Comparison of ENCODE assay signal across 8 cellular contexts in the genomic region with DNA sequence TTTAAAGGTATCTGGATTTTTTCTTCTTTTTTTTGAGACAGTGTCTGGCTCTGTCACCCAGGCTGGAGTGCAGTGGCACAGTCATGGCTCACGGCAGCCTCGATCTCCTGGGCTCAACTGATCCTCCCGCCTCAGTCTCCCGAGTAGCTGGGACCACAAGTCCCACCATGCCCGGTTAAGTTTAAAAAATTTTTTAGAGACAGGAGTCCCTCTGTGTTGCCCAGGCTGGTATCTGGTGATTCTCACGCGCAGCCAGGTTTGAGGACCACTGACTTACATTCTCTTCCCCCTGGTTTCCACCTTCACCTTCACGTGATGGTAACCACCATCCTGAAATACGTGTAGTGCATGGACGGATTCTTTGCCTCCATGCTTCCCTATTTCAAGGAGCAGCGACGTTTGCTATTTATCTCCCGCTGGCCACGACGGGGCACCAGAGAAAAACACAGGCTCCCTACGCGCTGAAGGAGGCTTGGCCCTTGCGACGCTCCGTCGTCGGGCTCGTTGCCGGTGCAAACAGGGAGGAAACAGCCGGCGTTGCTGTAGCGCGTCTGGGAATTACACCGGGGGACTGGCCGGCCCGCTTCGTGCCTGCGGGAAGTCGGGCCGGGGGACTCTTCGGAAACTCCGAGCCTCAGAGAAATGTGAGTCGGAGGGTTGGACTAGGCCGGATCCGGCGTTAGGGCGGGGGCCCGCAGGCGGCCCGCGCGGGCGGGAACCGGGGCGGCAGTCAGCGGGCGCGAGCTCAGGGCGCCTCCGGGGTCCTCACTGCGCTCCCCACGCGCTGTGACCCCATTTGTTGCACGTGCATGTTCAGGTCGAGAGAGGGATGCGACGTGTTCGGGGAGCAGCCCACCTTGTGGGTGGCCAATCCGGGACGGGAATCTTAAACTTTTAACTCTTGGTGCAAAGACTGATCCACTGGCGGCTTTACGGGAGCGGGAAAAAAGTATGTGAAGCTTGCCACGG. TPM values are rescaled to one million over a fixed set of nuclear protein-coding genes. Genes with fewer than 3 reads are reported as not detected.
DNase-seq lines count a peak whose midpoint lies in the region; ATAC-seq lines count a peak whose summit lies in the region.

Gene TCHP (plus strand): TSS at position 492 of the 969 bp plus-strand sequence. CDS start 2,753 bp downstream, outside the sequence.

- H3K36me3 ChIP-seq in BLaER1 treated with 17β-estradiol and CSF1 and Interleukin-3, amounts not matched to agents 10 nM and 100 nM, result peaks cover 24 to 36% (median 27%) of the 10 kb centered on the region in 11 experiments
- H3K36me3 ChIP-seq in endocrine pancreas (ENCODE audit: control insufficient read depth, insufficient read depth, low read length), result peaks cover 6% of the 10 kb centered on the region
- H3K36me3 ChIP-seq in mesendoderm (ENCODE audit: control insufficient read depth, insufficient read depth, low read length), result peaks cover 3% of the 10 kb centered on the region

- peaks cover 2% of the 10 kb centered on the region for H3K79me1 ChIP-seq in mesendoderm (ENCODE audit: low read length)

- no peaks in the 10 kb centered on the region for H3K9me3 ChIP-seq in BLaER1 treated with 17β-estradiol and CSF1 and Interleukin-3, amounts not matched to agents 10 nM and 100 nM (replicated peaks in 1 of 11)
- no peaks in the 10 kb centered on the region for H3K9me3 ChIP-seq in endocrine pancreas (ENCODE audit: control insufficient read depth, low read length)

- no peak within 1 kb of the TSS for H4K5ac ChIP-seq in mesendoderm (ENCODE audit: low read length)

- DNase-seq in HT-29 (ENCODE audit: low spot score), result peak; percentile 83
- DNase-seq in NOMO-1 treated with dmso at 0.1 percent for 144 hours (lab: John Stamatoyannopoulos, UW; ENCODE audit: unreplicated experiment), result peak; percentile 87
- peak; percentile 40 to 55 (median 54) for DNase-seq in activated CD8-positive, alpha-beta memory T cell treated with anti-CD3 and anti-CD28 coated beads for 48 hours (ENCODE audit: low read depth in 2 of 3, low spot score in 2 of 3)
- DNase-seq in mesendoderm, result peak; percentile 91
- peak; percentile 52 for DNase-seq in stimulated activated CD8-positive, alpha-beta memory T cell treated with anti-CD3 and anti-CD28 coated beads, Interleukin-12 subunit alpha, Interleukin-12 subunit beta, amount 100 ng/mL, for 4 hours (ENCODE audit: low read depth)

- H3K4ac ChIP-seq in mesendoderm (ENCODE audit: low read depth, low read length), result no peak within 1 kb of the TSS

- H2BK120ac ChIP-seq in mesendoderm (ENCODE audit: low read depth, low read length), result no peak within 1 kb of the TSS

- H4K8ac ChIP-seq in mesendoderm (ENCODE audit: low read depth, low read length), result no peak within 1 kb of the TSS

- H3K23ac ChIP-seq in mesendoderm (ENCODE audit: low read length), result no peak within 1 kb of the TSS

- H4K20me1 ChIP-seq in BLaER1 treated with 17β-estradiol and CSF1 and Interleukin-3, amounts not matched to agents 10 nM and 100 nM, result peaks cover 0 to 19% (median 0%) of the 10 kb centered on the region in 11 experiments; a peak in 5 of 22 replicates

- H3K4me2 ChIP-seq in BLaER1 treated with 17β-estradiol and CSF1 and Interleukin-3, amounts not matched to agents 10 nM and 100 nM, result peak within 1 kb of the TSS; percentile 90 to 97 (median 95)
- peak within 1 kb of the TSS; percentile 90 for H3K4me2 ChIP-seq in mesendoderm (ENCODE audit: low read length)

- H3K18ac ChIP-seq in mesendoderm (ENCODE audit: low read length), result peak within 1 kb of the TSS; percentile 77

- peak within 1 kb of the TSS; percentile 87 to 93 (median 90) for H3K9ac ChIP-seq in BLaER1 treated with 17β-estradiol and CSF1 and Interleukin-3, amounts not matched to agents 10 nM and 100 nM
- peak within 1 kb of the TSS; percentile 65 for H3K9ac ChIP-seq in endocrine pancreas (ENCODE audit: control insufficient read depth, insufficient read depth, low read length)
- peak within 1 kb of the TSS; percentile 89 for H3K9ac ChIP-seq in mesendoderm (ENCODE audit: low read length)

- no peak within 1 kb of the TSS for H2BK15ac ChIP-seq in mesendoderm (replicated peaks; ENCODE audit: low read depth)

- no peaks in the 10 kb centered on the region for H3K27me3 ChIP-seq in BLaER1 treated with 17β-estradiol and CSF1 and Interleukin-3, amounts not matched to agents 10 nM and 100 nM
- H3K27me3 ChIP-seq in endocrine pancreas (ENCODE audit: control insufficient read depth, insufficient read depth, low read length), result no peaks in the 10 kb centered on the region
- H3K27me3 ChIP-seq in mesendoderm (ENCODE audit: insufficient read depth, low read length, poor library complexity), result no peaks in the 10 kb centered on the region

- H3K79me2 ChIP-seq in mesendoderm (ENCODE audit: control insufficient read depth, insufficient read depth, low read length), result no peaks in the 10 kb centered on the region

- no peak within 1 kb of the TSS for H2BK5ac ChIP-seq in mesendoderm (ENCODE audit: low read length)

- peak within 1 kb of the TSS; percentile 75 to 92 (median 89) for H3K27ac ChIP-seq in BLaER1 treated with 17β-estradiol and CSF1 and Interleukin-3, amounts not matched to agents 10 nM and 100 nM
- peak within 1 kb of the TSS; percentile 57 for H3K27ac ChIP-seq in mesendoderm (ENCODE audit: low read depth, low read length)

- H3K4me1 ChIP-seq in BLaER1 treated with 17β-estradiol and CSF1 and Interleukin-3, amounts not matched to agents 10 nM and 100 nM, result peaks cover 17 to 30% (median 22%) of the 10 kb centered on the region in 10 experiments
- H3K4me1 ChIP-seq in endocrine pancreas (ENCODE audit: control insufficient read depth, insufficient read depth, low read length) (no peaks in the 10 kb centered on the region), mesendoderm (ENCODE audit: control insufficient read depth, low read depth, low read length) (no peaks in the 10 kb centered on the region)

- no CpG with 5 or more reads among the region's 69 CpGs for WGBS in mesendoderm (ENCODE audit: extremely low coverage, insufficient coverage, low lambda C conversion rate)

- no peak within 1 kb of the TSS for H2AK5ac ChIP-seq in mesendoderm (ENCODE audit: low read length)

- peak within 1 kb of the TSS; percentile 82 for H3K56ac ChIP-seq in mesendoderm (ENCODE audit: low read length)

- H3K4me3 ChIP-seq in BLaER1 treated with 17β-estradiol and CSF1 and Interleukin-3, amounts not matched to agents 10 nM and 100 nM, result peak within 1 kb of the TSS; percentile 79 to 88 (median 80)
- peak within 1 kb of the TSS; percentile 77 for H3K4me3 ChIP-seq in endocrine pancreas (ENCODE audit: control insufficient read depth, insufficient read depth, low read length)
- peak within 1 kb of the TSS; percentile 42 for H3K4me3 ChIP-seq in mesendoderm (ENCODE audit: low read length)

- peak; percentile 66 for ATAC-seq in GM19372 (IDR thresholded peaks at IDR 0.05; ENCODE audit: low read depth, unreplicated experiment)

RNA-seq across cellular contexts. Expression of gene TCHP, which starts in this region (rescaled TPM):
- total RNA-seq in HT-29 (2014; rRNA removed; shearing (Covaris generic)), result 8.8 and 16.7 TPM in 2 replicates
- polyA plus RNA-seq in mesendoderm (2013, experiment 1 of 2), result 19.5 TPM
- polyA plus RNA-seq in mesendoderm (2013, experiment 2 of 2), result 19.1 TPM

Comparison
In these comparisons a context has a peak if more than half of its experiments do, and no peak if none do; other contexts are left out.
1. Peak in every context shown above with its lines: DNase-seq, ATAC-seq, H3K4me3 ChIP-seq and H3K27ac ChIP-seq.